9 cellular contexts compared by ENCODE assay signal in genomic region chr17:1764274-1764673, GRCh38. TPM values are rescaled to one million over a fixed set of nuclear protein-coding genes. Genes with fewer than 3 reads are reported as not detected.
DNase-seq lines count a peak whose midpoint lies in the region; ATAC-seq and TF ChIP-seq lines count a peak whose summit lies in the region.
"Had no signal": no experiment of that assay in that cellular context is flagged by ENCODE, and none has a peak within 500 bp of the region (broad histone marks: within the 10 kb centered on the region; RNA-seq: fewer than 3 reads in every experiment).

No MANE protein-coding gene starts in this region.

- no peaks in the 10 kb centered on the region for H3K27me3 ChIP-seq in fibroblast of lung (ENCODE audit: control insufficient read depth, insufficient read depth, low read length)
- H3K27me3 ChIP-seq in Caco-2 (replicated peaks; ENCODE audit: control insufficient read depth, insufficient read depth, low read length), result no peaks in the 10 kb centered on the region

- intact Hi-C loops in Caco-2 (cut with micrococcal nuclease; ENCODE audit: unreplicated experiment), result no loop called here

- peak overlapping the region; percentile 78 for H3K27ac ChIP-seq in fibroblast of lung (ENCODE audit: insufficient read depth, low read length)

- no peak for TF ChIP-seq CTCF in fibroblast of lung (conservative IDR thresholded peaks at IDR 0.05 in 1 of 2, IDR thresholded peaks at IDR 0.05 in 1 of 2; ENCODE audit: low read depth in 1 of 2, low read length in 2 of 2)
- no peak for TF ChIP-seq CTCF in Caco-2 (IDR thresholded peaks at IDR 0.05; ENCODE audit: insufficient read depth in 1 of 2, low read depth in 1 of 2, low read length in 1 of 2, severe bottlenecking in 1 of 2, unreplicated experiment in 1 of 2)

- no peaks in the 10 kb centered on the region for H3K9me3 Mint-ChIP-seq in Caco-2 (ENCODE audit: unreplicated experiment)

- no peak overlapping the region for H3K4me3 Mint-ChIP-seq in Caco-2 (ENCODE audit: unreplicated experiment)

- CTCF ChIA-PET in Caco-2 (lab: Charles Lee), result no interaction called here

- no peaks in the 10 kb centered on the region for H4K20me1 ChIP-seq in fibroblast of lung (ENCODE audit: control insufficient read depth, extremely low read depth, insufficient read depth, low read length)

- no TSS peak for BruUV-seq in Caco-2 (replicated peaks; lab: Mats Ljungman, UMichigan)

- no peak for ATAC-seq in GM21619 (IDR thresholded peaks at IDR 0.05; ENCODE audit: unreplicated experiment)

- H3K79me2 ChIP-seq in fibroblast of lung (ENCODE audit: control insufficient read depth, insufficient read depth, low read length), result no peaks in the 10 kb centered on the region

- H3K36me3 ChIP-seq in fibroblast of lung (ENCODE audit: control insufficient read depth, insufficient read depth, low read length) (no peaks in the 10 kb centered on the region), Caco-2 (ENCODE audit: control insufficient read depth, insufficient read depth, low read length) (no peaks in the 10 kb centered on the region)

- H3K9me3 ChIP-seq in fibroblast of lung (ENCODE audit: control insufficient read depth, insufficient read depth, low read depth, low read length), result no peaks in the 10 kb centered on the region
- H3K9me3 ChIP-seq in Caco-2, result no peaks in the 10 kb centered on the region

- peaks cover 19% of the 10 kb centered on the region for H3K4me1 ChIP-seq in fibroblast of lung (ENCODE audit: control insufficient read depth, extremely low read depth, insufficient read depth, low read length)
- H3K4me1 ChIP-seq in Caco-2, result peaks cover 26% of the 10 kb centered on the region

- H3K4me2 ChIP-seq in fibroblast of lung (ENCODE audit: extremely low read depth, insufficient read depth, low read length), result peak overlapping the region; percentile 90

- H3K27ac Mint-ChIP-seq in Caco-2 (ENCODE audit: unreplicated experiment), result no peak overlapping the region

- peak; percentile 75 for DNase-seq in AG08395 (ENCODE audit: low spot score)
- DNase-seq in NCI-H2171 (lab: John Stamatoyannopoulos, UW), result peak; percentile 37
- DNase-seq in activated T-cell treated with anti-CD3 and anti-CD28 coated beads, Interleukin-2, amount 50 U/mL, for 1 hour, result peak; percentile 67
- DNase-seq in fibroblast of lung (ENCODE audit: low read depth in 2 of 2), result peak; percentile 83 to 93
- peak; percentile 41 for DNase-seq in pulmonary artery endothelial cell (ENCODE audit: low read depth, low spot score)
- no peak for DNase-seq in NCI-H1930 (lab: John Stamatoyannopoulos, UW)
- no peak for DNase-seq in Caco-2

- H3K36me3 Mint-ChIP-seq in Caco-2 (ENCODE audit: insufficient read depth, unreplicated experiment), result peaks cover 8% of the 10 kb centered on the region

- peak overlapping the region; percentile 2 for H2AFZ ChIP-seq in fibroblast of lung (ENCODE audit: low read length)

- POLR2A ChIA-PET in Caco-2 (lab: Charles Lee), result interaction anchor here (0.6 kb wide), 1 partner anchor 308 kb away, joined by 3 read pairs; the partner anchor contains the start of gene CRK

- H3K4me1 Mint-ChIP-seq in Caco-2 (ENCODE audit: low read depth, unreplicated experiment), result peaks cover 9% of the 10 kb centered on the region

- H3K4me3 ChIP-seq in fibroblast of lung (replicated peaks in 1 of 4; ENCODE audit: control extremely low read depth in 1 of 4, insufficient read depth in 1 of 4, low read depth in 3 of 4, low read length in 4 of 4) (peak overlapping the region in 2 of 4 experiments; percentile 86 to 89), Caco-2 (ENCODE audit: low read depth, low read length) (no peak overlapping the region)

- H3K27me3 Mint-ChIP-seq in Caco-2 (ENCODE audit: insufficient read depth, unreplicated experiment), result no peaks in the 10 kb centered on the region

- no peak overlapping the region for H3K9ac ChIP-seq in fibroblast of lung (ENCODE audit: insufficient read depth, low read length)

RNA-seq across cellular contexts. Expression of gene SERPINF1, which starts 2.4 kb away (rescaled TPM):
- total RNA-seq in fibroblast of lung, result 199 and 429 TPM in 2 replicates
- polyA plus RNA-seq in fibroblast of lung, result 140 and 360 TPM in 2 replicates
- polyA plus RNA-seq in fibroblast of lung (2012), result 77.7 and 190 TPM in 2 replicates
- 42.1 and 138 TPM in 2 replicates for polyA minus RNA-seq in fibroblast of lung (ENCODE audit: low replicate concordance)
- 0.13 TPM in 1 of 2 replicates, not detected in the other for total RNA-seq in pulmonary artery endothelial cell
- total RNA-seq in Caco-2 (2022), result 36.3 and 38.4 TPM in 2 replicates
- total RNA-seq: dermis microvascular lymphatic vessel endothelial cell had no signal

RNA-seq across cellular contexts. Expression of gene SERPINF2, which starts 21.6 kb away (rescaled TPM):
- under 0.01 and 0.17 TPM in 2 replicates for total RNA-seq in fibroblast of lung
- 0.06 and 0.09 TPM in 2 replicates for polyA plus RNA-seq in fibroblast of lung
- 0.10 TPM in 1 of 2 replicates, not detected in the other for polyA plus RNA-seq in fibroblast of lung (2012)
- polyA minus RNA-seq in fibroblast of lung (ENCODE audit: low replicate concordance), result 0.59 TPM in 1 of 2 replicates, not detected in the other
- total RNA-seq in pulmonary artery endothelial cell, result not detected in 2 replicates
- 59.9 and 63.8 TPM in 2 replicates for total RNA-seq in Caco-2 (2022)

RNA-seq across cellular contexts. Expression of gene WDR81, which starts 39.8 kb away (rescaled TPM):
- total RNA-seq in fibroblast of lung (26.2 and 31.5 TPM in 2 replicates), pulmonary artery endothelial cell (13.8 and 15.6 TPM in 2 replicates), Caco-2 (2022) (24.8 and 26.6 TPM in 2 replicates)
- polyA plus RNA-seq in fibroblast of lung, result 5.4 and 6.6 TPM in 2 replicates
- 11.7 and 15.4 TPM in 2 replicates for polyA plus RNA-seq in fibroblast of lung (2012)
- polyA minus RNA-seq in fibroblast of lung (ENCODE audit: low replicate concordance), result 18.6 and 20.9 TPM in 2 replicates

RNA-seq across cellular contexts. Expression of gene TLCD2, which starts 54.1 kb away (rescaled TPM):
- total RNA-seq in fibroblast of lung (5.1 and 9.7 TPM in 2 replicates), pulmonary artery endothelial cell (1.7 and 1.9 TPM in 2 replicates), Caco-2 (2022) (10.1 and 12.0 TPM in 2 replicates)
- 3.3 and 7.1 TPM in 2 replicates for polyA plus RNA-seq in fibroblast of lung
- polyA plus RNA-seq in fibroblast of lung (2012), result 3.8 and 10.9 TPM in 2 replicates
- 2.7 and 12.4 TPM in 2 replicates for polyA minus RNA-seq in fibroblast of lung (ENCODE audit: low replicate concordance)

Comparison
In these comparisons a context has a peak if more than half of its experiments do, and no peak if none do; other contexts are left out.
1. DNase-seq: peak in AG08395 (single experiment), NCI-H2171 (single experiment), activated T-cell treated with anti-CD3 and anti-CD28 coated beads, Interleukin-2, amount 50 U/mL, for 1 hour (single experiment), fibroblast of lung (2 of 2) and pulmonary artery endothelial cell (single experiment); none in NCI-H1930 (0 of 2) and Caco-2 (0 of 2).
2. RNA of gene SERPINF1, which starts 2.4 kb away (total RNA-seq): 199 to 429 TPM in fibroblast of lung and 36.3 to 38.4 TPM in Caco-2; 0.13 TPM in pulmonary artery endothelial cell; every median in the first group is over 10 times any median in the second.
3. RNA of gene SERPINF2, which starts 21.6 kb away (total RNA-seq): 59.9 to 63.8 TPM in Caco-2; under 0.01 to 0.17 TPM in fibroblast of lung and not detected in pulmonary artery endothelial cell; every median in the first group is over 10 times any median in the second.